In genomic region chr17:34996422-34997029, GRCh38 we compare ENCODE assay signal across 17 cellular contexts. TPM values are rescaled to one million over a fixed set of nuclear protein-coding genes. Genes with fewer than 3 reads are reported as not detected.
A peak's percentile ranks its signal among the peaks of the same experiment; 100 is the strongest.
DNase-seq lines count a peak whose midpoint lies in the region; ATAC-seq and TF ChIP-seq lines count a peak whose summit lies in the region.
"Had no signal": no experiment of that assay in that cellular context is flagged by ENCODE, and none has a peak within 500 bp of the region (broad histone marks: within the 10 kb centered on the region; RNA-seq: fewer than 3 reads in every experiment).

No MANE protein-coding gene starts in this region.

- H3K4me1 ChIP-seq in left ventricle myocardium inferior (peaks cover 27% of the 10 kb centered on the region), neutrophil (ENCODE audit: control insufficient read depth in 1 of 2, insufficient read depth in 1 of 2, low read depth in 1 of 2, low read length in 1 of 2) (peaks cover 79 to 81% of the 10 kb centered on the region in 2 experiments)
- H3K4me1 ChIP-seq: neural progenitor cell had no signal

- ATAC-seq in Right ventricle myocardium inferior, result no peak
- no peak for ATAC-seq in HG03342 (IDR thresholded peaks at IDR 0.05; ENCODE audit: unreplicated experiment)
- no peak for ATAC-seq in GM18858 (IDR thresholded peaks at IDR 0.05; ENCODE audit: unreplicated experiment)
- ATAC-seq: activated T-cell treated with anti-CD3 and anti-CD28 coated beads, Interleukin-2, amount 50 U/mL, for 72 hours had no signal

- H3K27ac ChIP-seq in left ventricle myocardium inferior (replicated peaks) (peak overlapping the region; percentile 63), neutrophil (peak overlapping the region; percentile 84)
- H3K27ac ChIP-seq: neural progenitor cell had no signal

- no peak for DNase-seq in left ventricle myocardium inferior
- DNase-seq in Right ventricle myocardium inferior (ENCODE audit: missing footprints), result no peak
- DNase-seq in chondrocyte (ENCODE audit: low spot score), result no peak
- no peak for DNase-seq in NCI-H1092 treated with DMSO at 0.1 percent for 48 hours (lab: John Stamatoyannopoulos, UW)
- no peak for DNase-seq in NCI-H345 (lab: John Stamatoyannopoulos, UW)
- DNase-seq: activated T-cell treated with anti-CD3 and anti-CD28 coated beads, Interleukin-2, amount 50 U/mL, for 72 hours; C1 segment of cervical spinal cord; glutamatergic neuron; NCI-H1048; small intestine; stimulated activated CD4-positive, alpha-beta T cell treated with anti-CD3 and anti-CD28 coated beads, Interleukin-2, amount 100 ng/mL, for 48 hours had no signal

- no peaks in the 10 kb centered on the region for H3K27me3 Mint-ChIP-seq in chondrocyte (ENCODE audit: low read depth)
- H3K27me3 Mint-ChIP-seq: activated naive CD4-positive, alpha-beta T cell treated with anti-CD3 and anti-CD28 coated beads, Interleukin-2, amount 50 U/mL, for 24 hours; stimulated activated naive CD8-positive, alpha-beta T cell treated with anti-CD3 and anti-CD28 coated beads, Interleukin-15, Interleukin-2, amounts not matched to agents 100 ng/mL and 50 ng/mL, for 24 hours had no signal

- H3K4me1 Mint-ChIP-seq in chondrocyte (ENCODE audit: low read depth), result peaks cover 24% of the 10 kb centered on the region
- H3K4me1 Mint-ChIP-seq: neural progenitor cell had no signal

- peak overlapping the region; percentile 84 for H3K27ac Mint-ChIP-seq in chondrocyte (ENCODE audit: unreplicated experiment)
- H3K27ac Mint-ChIP-seq: activated naive CD4-positive, alpha-beta T cell treated with anti-CD3 and anti-CD28 coated beads, Interleukin-2, amount 50 U/mL, for 24 hours; activated T-cell treated with anti-CD3 and anti-CD28 coated beads, Interleukin-2, amount 50 U/mL, for 72 hours; neural progenitor cell; stimulated activated naive CD8-positive, alpha-beta T cell treated with anti-CD3 and anti-CD28 coated beads, Interleukin-15, Interleukin-2, amounts not matched to agents 100 ng/mL and 50 ng/mL, for 24 hours had no signal

- H3K9me3 Mint-ChIP-seq in chondrocyte (ENCODE audit: low read depth), result no peaks in the 10 kb centered on the region
- H3K9me3 Mint-ChIP-seq: activated naive CD4-positive, alpha-beta T cell treated with anti-CD3 and anti-CD28 coated beads, Interleukin-2, amount 50 U/mL, for 24 hours; activated T-cell treated with anti-CD3 and anti-CD28 coated beads, Interleukin-2, amount 50 U/mL, for 72 hours; neural progenitor cell; stimulated activated naive CD8-positive, alpha-beta T cell treated with anti-CD3 and anti-CD28 coated beads, Interleukin-15, Interleukin-2, amounts not matched to agents 100 ng/mL and 50 ng/mL, for 24 hours had no signal

- peaks cover 30% of the 10 kb centered on the region for H3K36me3 Mint-ChIP-seq in chondrocyte (ENCODE audit: low read depth)

- intact Hi-C loops in left ventricle myocardium inferior (cut with micrococcal nuclease) (loop anchor here (10.0 kb wide), 1 partner anchor 128 kb away; the partner anchor contains the start of gene FNDC8), Right ventricle myocardium inferior (cut with DNase I) (loop anchor here (1.0 kb wide), 1 partner anchor 123 kb away; the partner anchor contains the start of gene RAD51D)

- no peak overlapping the region for H3K4me3 Mint-ChIP-seq in chondrocyte (ENCODE audit: unreplicated experiment)
- H3K4me3 Mint-ChIP-seq: activated naive CD4-positive, alpha-beta T cell treated with anti-CD3 and anti-CD28 coated beads, Interleukin-2, amount 50 U/mL, for 24 hours; activated T-cell treated with anti-CD3 and anti-CD28 coated beads, Interleukin-2, amount 50 U/mL, for 72 hours; neural progenitor cell; stimulated activated naive CD8-positive, alpha-beta T cell treated with anti-CD3 and anti-CD28 coated beads, Interleukin-15, Interleukin-2, amounts not matched to agents 100 ng/mL and 50 ng/mL, for 24 hours had no signal

- H3K27me3 ChIP-seq in left ventricle myocardium inferior (ENCODE audit: low read depth) (no peaks in the 10 kb centered on the region), neutrophil (no peaks in the 10 kb centered on the region)
- H3K27me3 ChIP-seq: neural progenitor cell had no signal

- TF ChIP-seq CTCF in left ventricle myocardium inferior (IDR thresholded peaks at IDR 0.05; ENCODE audit: borderline replicate concordance) (no peak), chondrocyte (IDR thresholded peaks at IDR 0.05) (no peak), neutrophil (IDR thresholded peaks at IDR 0.05) (no peak)

- H3K4me3 ChIP-seq in left ventricle myocardium inferior, result no peak overlapping the region
- H3K4me3 ChIP-seq in neutrophil (ENCODE audit: low read depth in 1 of 2, low read length in 1 of 2), result no peak overlapping the region
- H3K4me3 ChIP-seq: neural progenitor cell had no signal

- no peaks in the 10 kb centered on the region for H3K9me3 ChIP-seq in left ventricle myocardium inferior (replicated peaks)
- H3K9me3 ChIP-seq in neutrophil, result no peaks in the 10 kb centered on the region

- H3K36me3 ChIP-seq in left ventricle myocardium inferior (peaks cover 68% of the 10 kb centered on the region), neutrophil (peaks cover 11% of the 10 kb centered on the region)
- H3K36me3 ChIP-seq: neural progenitor cell had no signal

RNA-seq across cellular contexts. Expression of gene LIG3, which starts 16.2 kb away (rescaled TPM):
- total RNA-seq in left ventricle myocardium inferior (16.5 TPM), Right ventricle myocardium inferior (20.5 TPM), chondrocyte (26.0 to 40.4 TPM (median 28.8 TPM) in 3 replicates)

RNA-seq across cellular contexts. Expression of gene ZNF830, which starts 35.2 kb away (rescaled TPM):
- total RNA-seq in left ventricle myocardium inferior (9.0 TPM), Right ventricle myocardium inferior (9.8 TPM), chondrocyte (12.0 to 16.0 TPM (median 12.3 TPM) in 3 replicates)

RNA-seq across cellular contexts. Expression of gene CCT6B, which starts 35.3 kb away (rescaled TPM):
- 2.6 TPM for total RNA-seq in left ventricle myocardium inferior
- 1.4 TPM for total RNA-seq in Right ventricle myocardium inferior
- 2.1 to 3.0 TPM (median 2.1 TPM) in 3 replicates for total RNA-seq in chondrocyte
